Comparison of ENCODE assay signal across 30 cellular contexts in genomic region chr3:10468611-10469354, GRCh38. TPM values are rescaled to one million over a fixed set of nuclear protein-coding genes. Genes with fewer than 3 reads are reported as not detected.
DNase-seq lines count a peak whose midpoint lies in the region; ATAC-seq, FAIRE-seq and TF ChIP-seq lines count a peak whose summit lies in the region.
"Had no signal": no experiment of that assay in that cellular context is flagged by ENCODE, and none has a peak within 500 bp of the region (broad histone marks: within the 10 kb centered on the region; RNA-seq: fewer than 3 reads in every experiment).

No MANE protein-coding gene starts in this region.

- POLR2A ChIA-PET in HepG2 (lab: Yijun Ruan, JAX) = no interaction called here

- H3K9me3 ChIP-seq in HepG2 (ENCODE audit: low read length) (no peaks in the 10 kb centered on the region), right lobe of liver (no peaks in the 10 kb centered on the region), neural cell (ENCODE audit: low read length) (no peaks in the 10 kb centered on the region), upper lobe of right lung (no peaks in the 10 kb centered on the region)
- H3K9me3 ChIP-seq: Peyer's patch, SJCRH30, suprapubic skin, uterus had no signal

- 55% methylated on average over 12 of the region's 13 CpGs for WGBS in HepG2 (ENCODE audit: low lambda C conversion rate)
- 51% methylated on average over 13 of the region's 13 CpGs for WGBS in right lobe of liver (ENCODE audit: insufficient coverage, low coverage, low lambda C conversion rate, missing lambda C conversion rate)

- H3K4me2 ChIP-seq in HepG2 (ENCODE audit: low read depth, low read length) = no peak overlapping the region
- no peak overlapping the region for H3K4me2 ChIP-seq in neural cell (ENCODE audit: low read length)

- no peak for ATAC-seq in HepG2
- ATAC-seq in right lobe of liver = no peak
- ATAC-seq in HG03108 (IDR thresholded peaks at IDR 0.05; ENCODE audit: unreplicated experiment) = no peak
- ATAC-seq in upper lobe of right lung = no peak
- ATAC-seq: natural killer cell, WTC11 had no signal

- TF ChIP-seq RAD21 in HepG2 (CRISPR knock-in tag; IDR thresholded peaks at IDR 0.05) (no peak), neural cell (conservative IDR thresholded peaks at IDR 0.05) (no peak)

- peaks cover 0 to 4% of the 10 kb centered on the region in 2 experiments; a peak in 1 of 5 replicates for H3K27me3 ChIP-seq in HepG2 (ENCODE audit: control insufficient read depth in 1 of 2, insufficient read depth in 2 of 2, low read length in 2 of 2)
- H3K27me3 ChIP-seq in right lobe of liver = no peaks in the 10 kb centered on the region
- no peaks in the 10 kb centered on the region for H3K27me3 ChIP-seq in neural cell (ENCODE audit: insufficient read depth, low read depth, low read length)
- peaks cover 10% of the 10 kb centered on the region for H3K27me3 ChIP-seq in upper lobe of right lung
- H3K27me3 ChIP-seq: Peyer's patch, SJCRH30, uterus had no signal

- H3K27ac ChIP-seq in HepG2 (ENCODE audit: extremely low read length, insufficient read depth, low read length) (no peak overlapping the region), right lobe of liver (no peak overlapping the region), neural cell (ENCODE audit: low read length) (peak overlapping the region; percentile 35), upper lobe of right lung (no peak overlapping the region)
- H3K27ac ChIP-seq: Peyer's patch, SJCRH30, skin epidermis, suprapubic skin, uterus had no signal

- H3K79me2 ChIP-seq in HepG2 (ENCODE audit: insufficient read depth, low read length) = no peaks in the 10 kb centered on the region
- H3K79me2 ChIP-seq in neural cell (replicated peaks; ENCODE audit: insufficient read depth, low read length) = no peaks in the 10 kb centered on the region

- intact Hi-C loops in HepG2 (cut with micrococcal nuclease; ENCODE audit: unreplicated experiment) = no loop called here
- intact Hi-C loops in right lobe of liver (cut with DNase I) = no loop called here
- intact Hi-C loops in upper lobe of right lung (cut with DNase I) = no loop called here

- no TSS peak for BruUV-seq in HepG2 (replicated peaks; lab: Mats Ljungman, UMichigan)

- no peaks in the 10 kb centered on the region for H3K9me2 ChIP-seq in neural cell (ENCODE audit: insufficient read depth, low read length)

- TF ChIP-seq CTCF in HepG2 (CRISPR knock-in tag; IDR thresholded peaks at IDR 0.05) (no peak), right lobe of liver (IDR thresholded peaks at IDR 0.05) (no peak), neural cell (IDR thresholded peaks at IDR 0.05; ENCODE audit: poor library complexity, severe bottlenecking) (no peak), upper lobe of right lung (IDR thresholded peaks at IDR 0.05) (no peak)

- no peak for TF ChIP-seq POLR2A in HepG2 (IDR thresholded peaks at IDR 0.05; ENCODE audit: insufficient read depth in 1 of 2, low read depth in 2 of 2, low read length in 2 of 2)
- no peak for TF ChIP-seq POLR2A in right lobe of liver (IDR thresholded peaks at IDR 0.05)

- no peak overlapping the region for H3K9ac ChIP-seq in HepG2 (ENCODE audit: insufficient read depth, low read depth, low read length)
- H3K9ac ChIP-seq in neural cell (ENCODE audit: low read length) = no peak overlapping the region

- peaks cover 2% of the 10 kb centered on the region; the same call in 1 of the 2 replicates for H4K20me1 ChIP-seq in HepG2 (ENCODE audit: insufficient read depth, low read length)
- no peaks in the 10 kb centered on the region for H4K20me1 ChIP-seq in neural cell (ENCODE audit: insufficient read depth)

- no peak overlapping the region for H2AFZ ChIP-seq in HepG2 (ENCODE audit: low read length)
- no peak overlapping the region for H2AFZ ChIP-seq in neural cell (ENCODE audit: low read depth, low read length)

- CTCF ChIA-PET in HepG2 (lab: Yijun Ruan, JAX; ENCODE audit: low intra/inter-chr PET ratio, low total read pairs) = no interaction called here

- no peak for TF ChIP-seq EP300 in HepG2 (IDR thresholded peaks at IDR 0.05; ENCODE audit: low read depth in 2 of 2, low read length in 2 of 2)
- TF ChIP-seq EP300 in HepG2 (CRISPR knock-in tag; IDR thresholded peaks at IDR 0.05; ENCODE audit: borderline replicate concordance) = no peak
- TF ChIP-seq EP300 in neural cell (conservative IDR thresholded peaks at IDR 0.05; ENCODE audit: poor library complexity, severe bottlenecking) = no peak

- H3F3A ChIP-seq in neural cell (ENCODE audit: insufficient read depth, low read length, poor library complexity, severe bottlenecking) = no peaks in the 10 kb centered on the region

- peaks cover 30% of the 10 kb centered on the region for H3K4me1 ChIP-seq in HepG2 (ENCODE audit: insufficient read depth, low read length)
- peaks cover 0 to 15% (median 7%) of the 10 kb centered on the region in 4 donors for H3K4me1 ChIP-seq in right lobe of liver
- H3K4me1 ChIP-seq in upper lobe of right lung = no peaks in the 10 kb centered on the region
- H3K4me1 ChIP-seq: Peyer's patch, SJCRH30, suprapubic skin, uterus had no signal

- in situ Hi-C loops in HepG2 (cut with HindIII; ENCODE audit: extremely low pct_ligation_motif_present, low pct_unique_long_range_greater_than_20kb) = no loop called here

- H3K4me3 ChIP-seq in HepG2 (replicated peaks in 1 of 3; ENCODE audit: insufficient read depth in 1 of 3, low read depth in 2 of 3, low read length in 3 of 3) (no peak overlapping the region), right lobe of liver (no peak overlapping the region), neural cell (ENCODE audit: low read length) (no peak overlapping the region), upper lobe of right lung (no peak overlapping the region)
- H3K4me3 ChIP-seq: Peyer's patch, SJCRH30, skin epidermis, suprapubic skin, uterus had no signal

- DNase-seq in HepG2 (ENCODE audit: low spot score) (no peak), right lobe of liver (no peak), NCI-H69 (lab: John Stamatoyannopoulos, UW) (peak; percentile 16), upper lobe of right lung (no peak)
- no peak for DNase-seq in effector CD4-positive, alpha-beta T cell
- DNase-seq: activated CD4-positive, alpha-beta T cell treated with anti-CD3 and anti-CD28 coated beads, Interleukin-2, amount 10 ng/mL, durations not matched to agents 24 days and 14 days; activated CD8-positive, alpha-beta memory T cell treated with anti-CD3 and anti-CD28 coated beads for 24 hours; activated T-cell treated with anti-CD3 and anti-CD28 coated beads for 4 hours; amniotic stem cell; COR-L47; effector CD8-positive, alpha-beta T cell; GF-D8; H9; hippocampal formation; KBM-7; natural killer cell; NCI-H1436; Peyer's patch; SJCRH30; stimulated activated naive CD4-positive, alpha-beta T cell treated with Interleukin-2 at 50 U/mL for 16 hours; uterus had no signal

- H3K36me3 ChIP-seq in HepG2 (replicated peaks in 1 of 2; ENCODE audit: control insufficient read depth in 1 of 2, insufficient read depth in 2 of 2, low read length in 2 of 2) (no peaks in the 10 kb centered on the region), right lobe of liver (no peaks in the 10 kb centered on the region), neural cell (ENCODE audit: insufficient read depth, low read length) (no peaks in the 10 kb centered on the region), upper lobe of right lung (no peaks in the 10 kb centered on the region)
- H3K36me3 ChIP-seq: Peyer's patch, SJCRH30, suprapubic skin, uterus had no signal

- no peak for FAIRE-seq in HepG2 (lab: Jason Lieb, UNC)

TF ChIP-seq in HepG2, 621 proteins besides CTCF, POLR2A, EP300 and RAD21:
- TF ChIP-seq KAT7 (CRISPR knock-in tag; IDR thresholded peaks at IDR 0.05; ENCODE audit: borderline replicate concordance) (no peak), ZNF629 (CRISPR knock-in tag; conservative IDR thresholded peaks at IDR 0.05) (peak; percentile 43; the same call in 1 of the 2 replicates)

TF ChIP-seq in neural cell, 6 proteins besides CTCF, POLR2A, EP300 and RAD21 (continues in another document):
- TF ChIP-seq MXI1 (conservative IDR thresholded peaks at IDR 0.05; ENCODE audit: poor library complexity, severe bottlenecking) (no peak), TAF1 (IDR thresholded peaks at IDR 0.05; ENCODE audit: low read depth) (no peak)

RNA-seq across cellular contexts. Expression of gene ATP2B2, which starts 36.6 kb away (rescaled TPM):
- total RNA-seq in HepG2 (2016; rRNA removed; fragmentation: Illumina TruSeq; extraction: Trizol) = 1.1 and 1.5 TPM in 2 replicates
- total RNA-seq in HepG2 (2016; cell fraction: cytosol; rRNA removed; fragmentation: Illumina TruSeq; extraction: Trizol; ENCODE audit: low read depth) = 0.30 and 0.35 TPM in 2 replicates
- 0.62 and 1.7 TPM in 2 replicates for total RNA-seq in HepG2 (2016; cell fraction: insoluble cytoplasmic fraction; rRNA removed; fragmentation: Illumina TruSeq; extraction: Trizol)
- 1.3 and 1.6 TPM in 2 replicates for total RNA-seq in HepG2 (2016; cell fraction: membrane; rRNA removed; fragmentation: Illumina TruSeq; extraction: Trizol)
- 2.9 and 3.0 TPM in 2 replicates for total RNA-seq in HepG2 (2016; cell fraction: nucleus; rRNA removed; fragmentation: Illumina TruSeq; extraction: Trizol)
- polyA plus RNA-seq in HepG2 (2011; rRNA removed) = 2.3 and 4.0 TPM in 2 replicates
- polyA plus RNA-seq in HepG2 (2011; cell fraction: cytosol; rRNA removed) = 1.5 and 2.5 TPM in 2 replicates
- 8.9 and 11.7 TPM in 2 replicates for polyA plus RNA-seq in HepG2 (2011; cell fraction: nucleus; rRNA removed)
- 5.0 and 8.8 TPM in 2 replicates for polyA plus RNA-seq in HepG2 (2012)
- 0.29 and 0.54 TPM in 2 replicates for polyA plus RNA-seq in HepG2 (2016; cell fraction: cytosol; fragmentation: Illumina TruSeq; extraction: Trizol; ENCODE audit: low read depth)
- polyA plus RNA-seq in HepG2 (2016; cell fraction: insoluble cytoplasmic fraction; fragmentation: Illumina TruSeq; extraction: Trizol; ENCODE audit: low read depth) = 0.86 and 1.1 TPM in 2 replicates
- 0.66 and 0.84 TPM in 2 replicates for polyA plus RNA-seq in HepG2 (2016; cell fraction: membrane; fragmentation: Illumina TruSeq; extraction: Trizol; ENCODE audit: low read depth)
- 2.6 and 4.2 TPM in 2 replicates for polyA plus RNA-seq in HepG2 (2016; cell fraction: nucleus; fragmentation: Illumina TruSeq; extraction: Trizol; ENCODE audit: insufficient read depth, low read depth)
- 5.2 TPM in 1 of 2 replicates, not detected in the other for polyA minus RNA-seq in HepG2 (2011; rRNA and poly(A)+ RNA removed; ENCODE audit: low replicate concordance)
- 1.8 and 4.1 TPM in 2 replicates for polyA minus RNA-seq in HepG2 (2011; cell fraction: cytosol; rRNA and poly(A)+ RNA removed)
- 9.0 and 11.7 TPM in 2 replicates for polyA minus RNA-seq in HepG2 (2011; cell fraction: nucleus; rRNA and poly(A)+ RNA removed)
- total RNA-seq in right lobe of liver = 10 to 100 TPM; 25.9 to 45.1 (median 35.1) TPM
- polyA plus RNA-seq in neural cell = 8.3 and 9.5 TPM in 2 replicates
- 27.8 and 28.0 TPM in 2 replicates for polyA minus RNA-seq in neural cell
- 0.06 TPM for total RNA-seq in upper lobe of right lung
- total RNA-seq: activated CD4-positive, alpha-beta T cell treated with anti-CD3 and anti-CD28 coated beads, Interleukin-2, amount 10 ng/mL, durations not matched to agents 24 days and 14 days; activated T-helper 2 cell treated with anti-CD3 and anti-CD28 coated beads, Interferon-gamma antibody, Interleukin-2, Interleukin-4, amounts not matched to agents 10 μg/mL and 5 μg/mL and 100 μg/mL, durations not matched to agents 14 hours and 24 hours and 36 hours; lung microvascular endothelial cell; MCF 10A; mononuclear cell; natural killer cell; Peyer's patch; SJCRH30 had no signal

Comparison
In these comparisons a context has a peak if more than half of its experiments do, and no peak if none do; other contexts are left out.
1. RNA of gene ATP2B2, which starts 36.6 kb away (total RNA-seq): 25.9 to 45.1 TPM in right lobe of liver; 0.30 to 3.0 TPM in HepG2 and 0.06 TPM in upper lobe of right lung (single experiment); every median in the first group is over 4 times any median in the second.